Comparison of ENCODE assay signal across 11 cellular contexts in the genomic region with DNA sequence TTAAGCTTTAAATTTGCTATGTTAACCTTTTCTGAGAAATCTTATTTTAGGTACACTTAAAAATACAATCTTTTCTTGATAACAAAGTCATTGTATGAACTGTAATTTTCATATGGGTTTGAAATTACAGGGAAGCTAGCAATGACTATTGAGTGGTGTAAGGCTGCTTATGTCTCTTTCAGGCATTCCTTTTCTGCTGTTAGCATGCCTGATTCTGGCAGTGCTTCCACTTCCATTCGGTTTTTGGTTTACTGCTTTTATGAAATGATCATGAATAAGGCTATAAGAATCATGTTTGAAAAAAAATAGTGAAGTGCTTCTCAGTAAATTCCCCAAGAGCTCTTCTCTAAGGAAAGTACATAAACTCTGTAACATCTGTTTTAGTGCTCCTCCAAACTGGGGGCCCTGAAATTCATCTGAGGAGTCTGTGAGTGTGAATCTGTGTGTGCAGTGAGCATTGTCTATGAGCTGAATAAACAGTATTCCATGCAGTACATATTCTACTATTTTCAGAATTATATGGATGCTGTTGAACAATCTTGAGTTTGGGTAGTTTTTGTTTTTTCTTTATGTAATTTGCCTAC.
DNase-seq lines count a peak whose midpoint lies in the region; ATAC-seq and TF ChIP-seq lines count a peak whose summit lies in the region.
"Had no signal": no experiment of that assay in that cellular context is flagged by ENCODE, and none has a peak within 500 bp of the region (broad histone marks: within the 10 kb centered on the region; RNA-seq: fewer than 3 reads in every experiment).

No MANE protein-coding gene starts in this region.

- WGBS in esophagus squamous epithelium, 2 donors = 29 to 44% methylated on average over 1 of the region's 1 CpG

- intact Hi-C loops in esophagus squamous epithelium (cut with DNase I) = no loop called here

- no peaks in the 10 kb centered on the region for H3K36me3 ChIP-seq in GM06990 (ENCODE audit: control insufficient read depth, insufficient read depth, low read length)
- H3K36me3 ChIP-seq in esophagus squamous epithelium = no peaks in the 10 kb centered on the region
- H3K36me3 ChIP-seq: lower lobe of right lung had no signal

- H3K4me1 ChIP-seq in esophagus squamous epithelium = peaks cover 0 to 19% (median 8%) of the 10 kb centered on the region in 3 donors

- no peaks in the 10 kb centered on the region for H3K9me3 ChIP-seq in esophagus squamous epithelium
- H3K9me3 ChIP-seq: lower lobe of right lung had no signal

- H3K4me3 ChIP-seq in GM06990 (replicated peaks; ENCODE audit: low read depth, low read length) (0 out of 2 replicates have a peak overlapping the region, but pooled peaks have one; percentile 22), fibroblast of pulmonary artery (replicated peaks; ENCODE audit: low read depth, low read length) (no peak overlapping the region), esophagus squamous epithelium (no peak overlapping the region)
- H3K4me3 ChIP-seq: lower lobe of right lung had no signal

- H3K27me3 ChIP-seq in GM06990 (replicated peaks; ENCODE audit: control insufficient read depth, insufficient read depth, low read length) (no peaks in the 10 kb centered on the region), esophagus squamous epithelium (no peaks in the 10 kb centered on the region)

- no peak for TF ChIP-seq POLR2A in esophagus squamous epithelium (IDR thresholded peaks at IDR 0.05)

- ATAC-seq in GM21390 (IDR thresholded peaks at IDR 0.05; ENCODE audit: unreplicated experiment) (peak; percentile 11), HG03469 (IDR thresholded peaks at IDR 0.05; ENCODE audit: unreplicated experiment) (peak; percentile 9)

- no peak overlapping the region for H3K27ac ChIP-seq in esophagus squamous epithelium
- H3K27ac ChIP-seq: lower lobe of right lung had no signal

- DNase-seq in GM06990 (ENCODE audit: extremely low read depth, insufficient read length) = no peak
- DNase-seq in fibroblast of pulmonary artery (ENCODE audit: low read depth) = peak; percentile 31
- no peak for DNase-seq in NCI-H2081 (lab: John Stamatoyannopoulos, UW)
- DNase-seq in NCI-H1048 (lab: John Stamatoyannopoulos, UW) = no peak
- no peak for DNase-seq in esophagus squamous epithelium (lab: John Stamatoyannopoulos, UW)
- DNase-seq in NCI-H526 treated with DMSO at 0.1 percent for 48 hours (lab: John Stamatoyannopoulos, UW) = no peak
- DNase-seq: GDM1, lower lobe of right lung, OCI-M1 had no signal

- TF ChIP-seq CTCF in GM06990 (IDR thresholded peaks at IDR 0.05; ENCODE audit: insufficient read depth, low read length, poor library complexity, severe bottlenecking) (no peak), fibroblast of pulmonary artery (IDR thresholded peaks at IDR 0.05; ENCODE audit: low read length, missing control alignments) (no peak), esophagus squamous epithelium (IDR thresholded peaks at IDR 0.05) (no peak)
